1 cellular context compared by ENCODE assay signal in the genomic region with DNA sequence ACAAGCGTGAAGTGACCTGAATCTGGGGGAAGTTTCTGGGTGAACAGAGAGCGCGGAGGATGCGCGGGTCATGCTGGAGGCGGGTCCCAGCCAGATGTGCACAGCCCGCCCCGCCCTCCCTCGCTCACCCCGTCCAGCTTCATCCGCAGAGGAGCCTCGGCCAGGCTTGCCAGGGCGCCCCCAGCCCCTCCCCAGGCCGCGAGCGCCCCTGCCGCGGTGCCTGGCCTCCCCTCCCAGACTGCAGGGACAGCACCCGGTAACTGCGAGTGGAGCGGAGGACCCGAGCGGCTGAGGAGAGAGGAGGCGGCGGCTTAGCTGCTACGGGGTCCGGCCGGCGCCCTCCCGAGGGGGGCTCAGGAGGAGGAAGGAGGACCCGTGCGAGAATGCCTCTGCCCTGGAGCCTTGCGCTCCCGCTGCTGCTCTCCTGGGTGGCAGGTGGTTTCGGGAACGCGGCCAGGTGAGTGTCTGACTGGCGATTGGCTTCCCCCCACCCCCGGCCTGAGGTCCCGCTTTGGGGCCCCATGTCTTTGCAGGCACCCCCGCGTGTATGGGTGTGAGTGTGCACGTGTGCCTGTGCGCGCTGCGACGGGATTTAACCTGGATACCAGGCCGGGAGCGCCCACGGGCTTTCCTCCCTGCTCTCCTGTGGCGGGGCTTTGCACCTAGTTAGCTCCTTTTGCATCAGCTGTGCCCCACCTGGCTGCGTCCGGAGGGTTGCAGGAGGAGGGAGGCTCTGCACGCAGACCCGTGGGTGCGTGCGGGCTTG.
TF ChIP-seq lines count a peak whose summit lies in the region.

A gene with protein sequence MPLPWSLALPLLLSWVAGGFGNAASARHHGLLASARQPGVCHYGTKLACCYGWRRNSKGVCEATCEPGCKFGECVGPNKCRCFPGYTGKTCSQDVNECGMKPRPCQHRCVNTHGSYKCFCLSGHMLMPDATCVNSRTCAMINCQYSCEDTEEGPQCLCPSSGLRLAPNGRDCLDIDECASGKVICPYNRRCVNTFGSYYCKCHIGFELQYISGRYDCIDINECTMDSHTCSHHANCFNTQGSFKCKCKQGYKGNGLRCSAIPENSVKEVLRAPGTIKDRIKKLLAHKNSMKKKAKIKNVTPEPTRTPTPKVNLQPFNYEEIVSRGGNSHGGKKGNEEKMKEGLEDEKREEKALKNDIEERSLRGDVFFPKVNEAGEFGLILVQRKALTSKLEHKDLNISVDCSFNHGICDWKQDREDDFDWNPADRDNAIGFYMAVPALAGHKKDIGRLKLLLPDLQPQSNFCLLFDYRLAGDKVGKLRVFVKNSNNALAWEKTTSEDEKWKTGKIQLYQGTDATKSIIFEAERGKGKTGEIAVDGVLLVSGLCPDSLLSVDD (plus strand): TSS at position 123 of the 766 bp plus-strand sequence. CDS start 261 bp downstream, at position 384.

TF ChIP-seq in GM23338, 12 proteins besides CTCF, POLR2A, EP300 and RAD21 (continued from another document):
- TF ChIP-seq, protein P1, sequence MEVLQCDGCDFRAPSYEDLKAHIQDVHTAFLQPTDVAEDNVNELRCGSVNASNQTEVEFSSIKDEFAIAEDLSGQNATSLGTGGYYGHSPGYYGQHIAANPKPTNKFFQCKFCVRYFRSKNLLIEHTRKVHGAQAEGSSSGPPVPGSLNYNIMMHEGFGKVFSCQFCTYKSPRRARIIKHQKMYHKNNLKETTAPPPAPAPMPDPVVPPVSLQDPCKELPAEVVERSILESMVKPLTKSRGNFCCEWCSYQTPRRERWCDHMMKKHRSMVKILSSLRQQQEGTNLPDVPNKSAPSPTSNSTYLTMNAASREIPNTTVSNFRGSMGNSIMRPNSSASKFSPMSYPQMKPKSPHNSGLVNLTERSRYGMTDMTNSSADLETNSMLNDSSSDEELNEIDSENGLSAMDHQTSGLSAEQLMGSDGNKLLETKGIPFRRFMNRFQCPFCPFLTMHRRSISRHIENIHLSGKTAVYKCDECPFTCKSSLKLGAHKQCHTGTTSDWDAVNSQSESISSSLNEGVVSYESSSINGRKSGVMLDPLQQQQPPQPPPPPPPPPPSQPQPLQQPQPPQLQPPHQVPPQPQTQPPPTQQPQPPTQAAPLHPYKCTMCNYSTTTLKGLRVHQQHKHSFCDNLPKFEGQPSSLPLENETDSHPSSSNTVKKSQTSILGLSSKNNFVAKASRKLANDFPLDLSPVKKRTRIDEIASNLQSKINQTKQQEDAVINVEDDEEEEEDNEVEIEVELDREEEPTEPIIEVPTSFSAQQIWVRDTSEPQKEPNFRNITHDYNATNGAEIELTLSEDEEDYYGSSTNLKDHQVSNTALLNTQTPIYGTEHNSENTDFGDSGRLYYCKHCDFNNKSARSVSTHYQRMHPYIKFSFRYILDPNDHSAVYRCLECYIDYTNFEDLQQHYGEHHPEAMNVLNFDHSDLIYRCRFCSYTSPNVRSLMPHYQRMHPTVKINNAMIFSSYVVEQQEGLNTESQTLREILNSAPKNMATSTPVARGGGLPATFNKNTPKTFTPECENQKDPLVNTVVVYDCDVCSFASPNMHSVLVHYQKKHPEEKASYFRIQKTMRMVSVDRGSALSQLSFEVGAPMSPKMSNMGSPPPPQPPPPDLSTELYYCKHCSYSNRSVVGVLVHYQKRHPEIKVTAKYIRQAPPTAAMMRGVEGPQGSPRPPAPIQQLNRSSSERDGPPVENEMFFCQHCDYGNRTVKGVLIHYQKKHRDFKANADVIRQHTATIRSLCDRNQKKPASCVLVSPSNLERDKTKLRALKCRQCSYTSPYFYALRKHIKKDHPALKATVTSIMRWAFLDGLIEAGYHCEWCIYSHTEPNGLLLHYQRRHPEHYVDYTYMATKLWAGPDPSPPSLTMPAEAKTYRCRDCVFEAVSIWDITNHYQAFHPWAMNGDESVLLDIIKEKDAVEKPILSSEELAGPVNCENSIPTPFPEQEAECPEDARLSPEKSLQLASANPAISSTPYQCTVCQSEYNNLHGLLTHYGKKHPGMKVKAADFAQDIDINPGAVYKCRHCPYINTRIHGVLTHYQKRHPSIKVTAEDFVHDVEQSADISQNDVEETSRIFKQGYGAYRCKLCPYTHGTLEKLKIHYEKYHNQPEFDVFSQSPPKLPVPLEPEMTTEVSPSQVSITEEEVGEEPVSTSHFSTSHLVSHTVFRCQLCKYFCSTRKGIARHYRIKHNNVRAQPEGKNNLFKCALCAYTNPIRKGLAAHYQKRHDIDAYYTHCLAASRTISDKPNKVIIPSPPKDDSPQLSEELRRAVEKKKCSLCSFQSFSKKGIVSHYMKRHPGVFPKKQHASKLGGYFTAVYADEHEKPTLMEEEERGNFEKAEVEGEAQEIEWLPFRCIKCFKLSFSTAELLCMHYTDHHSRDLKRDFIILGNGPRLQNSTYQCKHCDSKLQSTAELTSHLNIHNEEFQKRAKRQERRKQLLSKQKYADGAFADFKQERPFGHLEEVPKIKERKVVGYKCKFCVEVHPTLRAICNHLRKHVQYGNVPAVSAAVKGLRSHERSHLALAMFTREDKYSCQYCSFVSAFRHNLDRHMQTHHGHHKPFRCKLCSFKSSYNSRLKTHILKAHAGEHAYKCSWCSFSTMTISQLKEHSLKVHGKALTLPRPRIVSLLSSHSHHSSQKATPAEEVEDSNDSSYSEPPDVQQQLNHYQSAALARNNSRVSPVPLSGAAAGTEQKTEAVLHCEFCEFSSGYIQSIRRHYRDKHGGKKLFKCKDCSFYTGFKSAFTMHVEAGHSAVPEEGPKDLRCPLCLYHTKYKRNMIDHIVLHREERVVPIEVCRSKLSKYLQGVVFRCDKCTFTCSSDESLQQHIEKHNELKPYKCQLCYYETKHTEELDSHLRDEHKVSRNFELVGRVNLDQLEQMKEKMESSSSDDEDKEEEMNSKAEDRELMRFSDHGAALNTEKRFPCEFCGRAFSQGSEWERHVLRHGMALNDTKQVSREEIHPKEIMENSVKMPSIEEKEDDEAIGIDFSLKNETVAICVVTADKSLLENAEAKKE (CRISPR knock-in tag; IDR thresholded peaks at IDR 0.05) = no peak
- TF ChIP-seq CREB1 (CRISPR knock-in tag; IDR thresholded peaks at IDR 0.05; ENCODE audit: low read depth) = no peak
- TF ChIP-seq, protein P2, sequence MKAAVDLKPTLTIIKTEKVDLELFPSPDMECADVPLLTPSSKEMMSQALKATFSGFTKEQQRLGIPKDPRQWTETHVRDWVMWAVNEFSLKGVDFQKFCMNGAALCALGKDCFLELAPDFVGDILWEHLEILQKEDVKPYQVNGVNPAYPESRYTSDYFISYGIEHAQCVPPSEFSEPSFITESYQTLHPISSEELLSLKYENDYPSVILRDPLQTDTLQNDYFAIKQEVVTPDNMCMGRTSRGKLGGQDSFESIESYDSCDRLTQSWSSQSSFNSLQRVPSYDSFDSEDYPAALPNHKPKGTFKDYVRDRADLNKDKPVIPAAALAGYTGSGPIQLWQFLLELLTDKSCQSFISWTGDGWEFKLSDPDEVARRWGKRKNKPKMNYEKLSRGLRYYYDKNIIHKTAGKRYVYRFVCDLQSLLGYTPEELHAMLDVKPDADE (IDR thresholded peaks at IDR 0.05) = no peak
- no peak for TF ChIP-seq EZH2 (IDR thresholded peaks at IDR 0.05; ENCODE audit: low read depth, unreplicated experiment)
- TF ChIP-seq JUNB (IDR thresholded peaks at IDR 0.05; ENCODE audit: unreplicated experiment) = no peak
- TF ChIP-seq STAT1 (IDR thresholded peaks at IDR 0.05; ENCODE audit: unreplicated experiment) = no peak
